10 cellular contexts compared by ENCODE assay signal in the genomic region with DNA sequence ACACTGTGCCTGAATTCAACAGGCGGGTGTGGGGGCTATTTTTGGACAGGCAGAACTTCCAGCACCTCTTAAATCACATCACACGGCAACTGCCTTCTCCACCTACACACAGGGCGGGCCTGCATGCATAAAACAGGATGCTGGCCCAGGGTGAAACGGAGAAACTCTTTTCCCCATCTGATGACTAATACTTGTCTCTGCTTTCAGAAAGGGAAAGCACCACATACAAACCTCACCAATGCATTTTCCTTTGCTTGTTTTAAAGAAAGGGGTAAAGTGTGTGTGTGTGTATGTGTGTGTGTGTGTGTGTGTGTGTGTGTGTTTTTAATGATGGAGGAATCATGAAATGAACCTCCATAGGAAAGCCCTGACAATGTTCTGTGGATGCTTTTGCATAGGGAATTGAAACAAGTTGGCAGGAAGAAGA. TPM values are rescaled to one million over a fixed set of nuclear protein-coding genes. Genes with fewer than 3 reads are reported as not detected.
DNase-seq lines count a peak whose midpoint lies in the region; ATAC-seq and TF ChIP-seq lines count a peak whose summit lies in the region.
"Had no signal": no experiment of that assay in that cellular context is flagged by ENCODE, and none has a peak within 500 bp of the region (broad histone marks: within the 10 kb centered on the region; RNA-seq: fewer than 3 reads in every experiment).

No MANE protein-coding gene starts in this region.

- no peak overlapping the region for H3K4me3 Mint-ChIP-seq in activated CD8-positive, alpha-beta T cell treated with anti-CD3 and anti-CD28 coated beads for 36 hours
- H3K4me3 Mint-ChIP-seq: activated B cell treated with CpG ODN at 0.5 μM for 24 hours; CD4-positive, CD25-positive, alpha-beta regulatory T cell had no signal

- POLR2A ChIA-PET in activated CD8-positive, alpha-beta T cell treated with anti-CD3 and anti-CD28 coated beads for 36 hours (lab: Charles Lee): interaction anchor here (0.7 kb wide), 1 partner anchor 991 kb away, joined by 3 read pairs; no protein-coding TSS in a partner anchor

- no peaks in the 10 kb centered on the region for H3K9me3 ChIP-seq in neuron (ENCODE audit: low read length)

- H3K27me3 ChIP-seq in neuron (ENCODE audit: insufficient read depth, low read length): no peaks in the 10 kb centered on the region

- H3K27ac Mint-ChIP-seq in activated CD8-positive, alpha-beta T cell treated with anti-CD3 and anti-CD28 coated beads for 36 hours: no peak overlapping the region
- H3K27ac Mint-ChIP-seq: activated B cell treated with CpG ODN at 0.5 μM for 24 hours; CD4-positive, CD25-positive, alpha-beta regulatory T cell had no signal

- intact Hi-C loops in activated CD8-positive, alpha-beta T cell treated with anti-CD3 and anti-CD28 coated beads for 36 hours (cut with micrococcal nuclease): no loop called here

- H3K36me3 ChIP-seq in neuron (ENCODE audit: insufficient read depth, low read length): no peaks in the 10 kb centered on the region

- CTCF ChIA-PET in activated CD8-positive, alpha-beta T cell treated with anti-CD3 and anti-CD28 coated beads for 36 hours (lab: Charles Lee): no interaction called here

- peaks cover 10% of the 10 kb centered on the region for H3K4me1 Mint-ChIP-seq in activated CD8-positive, alpha-beta T cell treated with anti-CD3 and anti-CD28 coated beads for 36 hours (ENCODE audit: low read depth)
- H3K4me1 Mint-ChIP-seq: activated B cell treated with CpG ODN at 0.5 μM for 24 hours; CD4-positive, CD25-positive, alpha-beta regulatory T cell had no signal

- peaks cover 13% of the 10 kb centered on the region for H3K4me1 ChIP-seq in neuron (ENCODE audit: insufficient read depth, low read length)

- DNase-seq in activated T-cell treated with anti-CD3 and anti-CD28 coated beads for 24 hours (ENCODE audit: low read depth) (peak; percentile 15), activated T-cell treated with anti-CD3 and anti-CD28 coated beads for 4 hours (no peak), NCI-H1048 (lab: John Stamatoyannopoulos, UW) (no peak), ureter (ENCODE audit: low spot score) (no peak)
- peak; percentile 76 for DNase-seq in activated CD8-positive, alpha-beta T cell treated with anti-CD3 and anti-CD28 coated beads for 36 hours
- DNase-seq in effector CD4-positive, alpha-beta T cell: no peak
- DNase-seq: activated B cell treated with CpG ODN at 0.5 μM for 24 hours had no signal

- peak overlapping the region; percentile 10 for H2AFZ ChIP-seq in neuron (ENCODE audit: low read depth, low read length)

- H3K4me3 ChIP-seq in neuron (ENCODE audit: low read length): no peak overlapping the region

- peak; percentile 100 for ATAC-seq in HG02885 (IDR thresholded peaks at IDR 0.05; ENCODE audit: poor library complexity, unreplicated experiment)
- peak; percentile 99 for ATAC-seq in activated CD8-positive, alpha-beta T cell treated with anti-CD3 and anti-CD28 coated beads for 36 hours

- H3K36me3 Mint-ChIP-seq in activated CD8-positive, alpha-beta T cell treated with anti-CD3 and anti-CD28 coated beads for 36 hours (ENCODE audit: low read depth): no peaks in the 10 kb centered on the region
- H3K36me3 Mint-ChIP-seq: CD4-positive, CD25-positive, alpha-beta regulatory T cell had no signal

- H3K9me3 Mint-ChIP-seq in activated CD8-positive, alpha-beta T cell treated with anti-CD3 and anti-CD28 coated beads for 36 hours: no peaks in the 10 kb centered on the region
- H3K9me3 Mint-ChIP-seq: CD4-positive, CD25-positive, alpha-beta regulatory T cell had no signal

- TF ChIP-seq CTCF in activated CD8-positive, alpha-beta T cell treated with anti-CD3 and anti-CD28 coated beads for 36 hours (IDR thresholded peaks at IDR 0.05): no peak

- peaks cover 16% of the 10 kb centered on the region for H3K27me3 Mint-ChIP-seq in activated CD8-positive, alpha-beta T cell treated with anti-CD3 and anti-CD28 coated beads for 36 hours
- H3K27me3 Mint-ChIP-seq: CD4-positive, CD25-positive, alpha-beta regulatory T cell had no signal

RNA-seq across cellular contexts. Expression of gene SPAG17, which starts 48.5 kb away (rescaled TPM):
- total RNA-seq in activated CD8-positive, alpha-beta T cell treated with anti-CD3 and anti-CD28 coated beads for 36 hours: not detected
- 6.1 TPM for total RNA-seq in ureter
- total RNA-seq: activated B cell treated with CpG ODN at 0.5 μM for 24 hours; CD4-positive, CD25-positive, alpha-beta regulatory T cell had no signal

Comparison
In these comparisons a context has a peak if more than half of its experiments do, and no peak if none do; other contexts are left out.
1. DNase-seq: peak in activated T-cell treated with anti-CD3 and anti-CD28 coated beads for 24 hours (single experiment) and activated CD8-positive, alpha-beta T cell treated with anti-CD3 and anti-CD28 coated beads for 36 hours (single experiment); none in activated T-cell treated with anti-CD3 and anti-CD28 coated beads for 4 hours (single experiment), effector CD4-positive, alpha-beta T cell (single experiment), NCI-H1048 (single experiment) and ureter (single experiment).